Comparison of ENCODE assay signal across 28 cellular contexts in the genomic region with DNA sequence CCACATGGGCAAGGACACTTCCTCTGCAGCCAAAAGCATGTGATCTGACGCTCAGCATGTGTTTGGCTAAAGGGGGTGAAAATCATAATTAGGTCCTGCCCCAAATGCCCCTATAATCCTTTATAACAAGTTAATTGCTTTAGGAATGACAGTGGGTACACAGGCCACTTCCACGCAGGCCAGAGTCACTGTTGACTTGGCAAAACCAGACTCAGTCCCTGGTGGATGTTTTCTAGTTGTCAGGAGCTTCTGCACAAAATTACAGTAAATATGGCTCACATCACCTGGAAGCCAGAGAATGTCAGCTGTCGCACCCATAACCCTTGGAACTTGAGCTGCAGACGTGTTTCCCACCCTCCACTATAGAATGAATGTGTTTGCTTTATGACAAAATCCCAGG.
"Had no signal": no experiment of that assay in that cellular context is flagged by ENCODE, and none has a peak within 500 bp of the region (broad histone marks: within the 10 kb centered on the region; RNA-seq: fewer than 3 reads in every experiment).

No MANE protein-coding gene starts in this region.

- H2AFZ ChIP-seq: neural progenitor cell, parathyroid adenoma had no signal

- DNase-seq: effector CD4-positive, alpha-beta T cell; hypothalamus; immature natural killer cell; kidney glomerular epithelial cell; left colon; left ventricle myocardium superior; lower lobe of right lung; mucosa of descending colon; naive B cell; stimulated activated CD4-positive, alpha-beta T cell treated with anti-CD3 and anti-CD28 coated beads, Interleukin-2, amount 100 ng/mL, for 24 hours; stimulated activated CD4-positive, alpha-beta T cell treated with anti-CD3 and anti-CD28 coated beads, Interleukin-4, amount 100 ng/mL, for 24 hours; stimulated activated naive CD4-positive, alpha-beta T cell treated with Interleukin-2 at 50 U/mL for 16 hours; substantia nigra had no signal

- H3K79me2 ChIP-seq: parathyroid adenoma had no signal

- FAIRE-seq: colon, frontal cortex, urothelium cell line had no signal

- ATAC-seq: left colon; left ventricle myocardium superior; lower lobe of right lung; mucosa of descending colon; natural killer cell treated with Interleukin-12 subunit alpha and Interleukin-12 subunit beta and Interleukin-15 and Interleukin-18, amount 100 ng/mL, for 72 hours; sciatic nerve; stimulated activated effector memory CD8-positive, alpha-beta T cell treated with anti-CD3 and anti-CD28 coated beads, Interleukin-12 subunit alpha, Interleukin-12 subunit beta, amount 100 ng/mL, for 72 hours had no signal

- H3K27me3 ChIP-seq: neural progenitor cell, right atrium auricular region, upper lobe of left lung had no signal

- H3K9ac ChIP-seq: neural progenitor cell, parathyroid adenoma had no signal

- H3K36me3 ChIP-seq: lower lobe of right lung, neural progenitor cell, prostate gland, right atrium auricular region, thoracic aorta, tibial nerve, upper lobe of left lung had no signal

- H3K4me1 ChIP-seq: neural progenitor cell, parathyroid adenoma, prostate gland, tibial nerve had no signal

- H3K27ac ChIP-seq: dorsolateral prefrontal cortex, lower lobe of right lung, neural progenitor cell, parathyroid adenoma, prostate gland, right atrium auricular region, thoracic aorta, tibial nerve, upper lobe of left lung had no signal

- H3K9me3 ChIP-seq: lower lobe of right lung, prostate gland, right atrium auricular region, thoracic aorta had no signal

- H3K4me3 ChIP-seq: dorsolateral prefrontal cortex, lower lobe of right lung, mucosa of descending colon, neural progenitor cell, prostate gland, right atrium auricular region, smooth muscle cell, thoracic aorta, tibial nerve, upper lobe of left lung had no signal

- H3K4me2 ChIP-seq: neural progenitor cell, smooth muscle cell had no signal
